Comparison of ENCODE assay signal across 23 cellular contexts in the genomic region with DNA sequence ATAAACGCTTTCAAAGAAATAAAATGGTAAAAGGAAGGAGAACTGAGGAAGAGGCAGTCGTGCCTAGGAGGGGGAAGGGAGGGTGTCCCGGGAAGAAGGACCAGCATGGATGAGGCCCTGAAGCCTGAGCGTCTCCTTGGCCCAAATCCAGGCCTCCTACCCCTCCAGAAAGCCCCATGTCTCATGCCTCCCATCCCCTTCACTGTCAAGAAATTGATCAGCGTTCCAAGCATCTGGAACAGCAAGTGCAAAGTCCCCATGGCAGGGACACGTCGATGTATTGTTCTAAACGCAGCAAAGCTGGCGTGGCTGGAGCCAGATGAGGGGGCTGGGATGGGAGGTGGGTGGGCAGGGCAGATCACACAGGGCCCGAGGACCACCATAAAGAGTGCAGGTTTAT. TPM values are rescaled to one million over a fixed set of nuclear protein-coding genes. Genes with fewer than 3 reads are reported as not detected.
"Had no signal": no experiment of that assay in that cellular context is flagged by ENCODE, and none has a peak within 500 bp of the region (broad histone marks: within the 10 kb centered on the region; RNA-seq: fewer than 3 reads in every experiment).

No MANE protein-coding gene starts in this region.

- H3K36me3 ChIP-seq: adrenal gland, ascending aorta, WERI-Rb-1 had no signal

- H3K4me3 ChIP-seq: adrenal gland, ascending aorta, body of pancreas had no signal

- H3K4me3 Mint-ChIP-seq: activated CD8-positive, alpha-beta T cell treated with anti-CD3 and anti-CD28 coated beads for 36 hours; activated naive CD8-positive, alpha-beta T cell treated with anti-CD3 and anti-CD28 coated beads, Interleukin-2, amount 10 ng/mL, durations not matched to agents 7 days and 5 days; T-helper 17 cell had no signal

- H3K4me1 ChIP-seq: ascending aorta had no signal

- H3K36me3 Mint-ChIP-seq: activated naive CD8-positive, alpha-beta T cell treated with anti-CD3 and anti-CD28 coated beads, Interleukin-2, amount 10 ng/mL, durations not matched to agents 7 days and 5 days had no signal

- H3K27me3 Mint-ChIP-seq: activated CD8-positive, alpha-beta T cell treated with anti-CD3 and anti-CD28 coated beads for 36 hours had no signal

- ATAC-seq: activated CD4-positive, CD25-positive, alpha-beta regulatory T cell treated with anti-CD3 and anti-CD28 coated beads, Interleukin-2, amount 50 U/mL, for 24 hours; activated CD8-positive, alpha-beta T cell treated with anti-CD3 and anti-CD28 coated beads for 36 hours; body of pancreas; T-helper 17 cell had no signal

- H3K9me3 Mint-ChIP-seq: activated CD8-positive, alpha-beta T cell treated with anti-CD3 and anti-CD28 coated beads for 36 hours; activated naive CD8-positive, alpha-beta T cell treated with anti-CD3 and anti-CD28 coated beads, Interleukin-2, amount 10 ng/mL, durations not matched to agents 7 days and 5 days had no signal

- DNase-seq: activated CD4-positive, alpha-beta T cell treated with anti-CD3 and anti-CD28 coated beads for 4 hours; activated CD8-positive, alpha-beta memory T cell treated with anti-CD3 and anti-CD28 coated beads, Interleukin-2, amount 50 U/mL, for 4 hours; activated CD8-positive, alpha-beta T cell treated with anti-CD3 and anti-CD28 coated beads for 36 hours; activated naive CD4-positive, alpha-beta T cell treated with anti-CD3 and anti-CD28 coated beads, Interleukin-2, amount 50 U/mL, for 16 hours; activated naive CD8-positive, alpha-beta T cell treated with anti-CD3 and anti-CD28 coated beads, Interleukin-2, amount 10 ng/mL, durations not matched to agents 7 days and 5 days; activated T-cell treated with anti-CD3 and anti-CD28 coated beads, Interleukin-2, amount 50 U/mL, for 1 hour; body of pancreas; Kasumi-1; KBM-7; NCI-H1105 treated with DMSO at 0.1 percent for 48 hours; NCI-H1436 treated with DMSO at 0.1 percent for 48 hours; NCI-H187; NCI-H2081; NCI-H510A treated with DMSO at 0.1 percent for 48 hours; NCI-H69; NK-92 treated with Interleukin-12 subunit alpha and Interleukin-12 subunit beta, amount 100 ng/mL, for 24 hours; SHP77; T-helper 17 cell; T1000; WERI-Rb-1 had no signal

- H3K27me3 ChIP-seq: adrenal gland, ascending aorta, body of pancreas had no signal

- H3K4me1 Mint-ChIP-seq: activated naive CD8-positive, alpha-beta T cell treated with anti-CD3 and anti-CD28 coated beads, Interleukin-2, amount 10 ng/mL, durations not matched to agents 7 days and 5 days; T-helper 17 cell had no signal

- H3K27ac ChIP-seq: ascending aorta, body of pancreas, WERI-Rb-1 had no signal

- H3K9me3 ChIP-seq: adrenal gland, ascending aorta, body of pancreas had no signal

- H3K27ac Mint-ChIP-seq: activated CD8-positive, alpha-beta T cell treated with anti-CD3 and anti-CD28 coated beads for 36 hours; activated naive CD8-positive, alpha-beta T cell treated with anti-CD3 and anti-CD28 coated beads, Interleukin-2, amount 10 ng/mL, durations not matched to agents 7 days and 5 days; T-helper 17 cell had no signal

RNA-seq across cellular contexts. Expression of a gene that starts 43.7 kb away (rescaled TPM):
- total RNA-seq: activated naive CD8-positive, alpha-beta T cell treated with anti-CD3 and anti-CD28 coated beads, Interleukin-2, amount 10 ng/mL, durations not matched to agents 7 days and 5 days; T-helper 17 cell had no signal
